Comparison of ENCODE assay signal across 23 cellular contexts in genomic region chr14:87230726-87231125, GRCh38.
A peak's percentile ranks its signal among the peaks of the same experiment; 100 is the strongest.
DNase-seq lines count a peak whose midpoint lies in the region; ATAC-seq and TF ChIP-seq lines count a peak whose summit lies in the region.
"Had no signal": no experiment of that assay in that cellular context is flagged by ENCODE, and none has a peak within 500 bp of the region (broad histone marks: within the 10 kb centered on the region; RNA-seq: fewer than 3 reads in every experiment).

No MANE protein-coding gene starts in this region.

- TF ChIP-seq CTCF in Calu3 (IDR thresholded peaks at IDR 0.05; ENCODE audit: unreplicated experiment) (no peak), endodermal cell (conservative IDR thresholded peaks at IDR 0.05) (no peak)

- H3K27ac ChIP-seq in endodermal cell (ENCODE audit: low read depth, low read length) (no peak overlapping the region), mesenchymal stem cell (ENCODE audit: low read length, poor library complexity, severe bottlenecking) (peak overlapping the region; percentile 64)
- H3K27ac ChIP-seq: 22Rv1; A549; BLaER1 treated with 17β-estradiol and CSF1 and Interleukin-3, amounts not matched to agents 10 nM and 100 nM; C4-2B had no signal

- H3K4me1 ChIP-seq in endodermal cell (ENCODE audit: control insufficient read depth, insufficient read depth, low read length) (no peaks in the 10 kb centered on the region), mesenchymal stem cell (ENCODE audit: control insufficient read depth, insufficient read depth, low read depth, low read length) (peaks cover 5% of the 10 kb centered on the region)
- H3K4me1 ChIP-seq: A549; BLaER1 treated with 17β-estradiol and CSF1 and Interleukin-3, amounts not matched to agents 10 nM and 100 nM; Caco-2 had no signal

- CTCF ChIA-PET in Calu3 (lab: Charles Lee) = no interaction called here

- no peak overlapping the region for H3K4me3 ChIP-seq in endodermal cell (ENCODE audit: low read length)
- H3K4me3 ChIP-seq in mesenchymal stem cell (ENCODE audit: insufficient read depth in 1 of 2, low read depth in 1 of 2, low read length in 2 of 2) = no peak overlapping the region
- H3K4me3 ChIP-seq: A549; BLaER1 treated with 17β-estradiol and CSF1 and Interleukin-3, amounts not matched to agents 10 nM and 100 nM; GM12878 had no signal

- no peaks in the 10 kb centered on the region for H3K79me1 ChIP-seq in mesenchymal stem cell (replicated peaks; ENCODE audit: low read length, poor library complexity, severe bottlenecking)

- DNase-seq in Calu3 (no peak), endodermal cell (peak; percentile 79), mesenchymal stem cell (no peak), medulla oblongata (ENCODE audit: extremely low spot score) (no peak)
- DNase-seq in stimulated activated naive CD4-positive, alpha-beta T cell (lab: John Stamatoyannopoulos, UW) = no peak
- DNase-seq: AML-193; Caco-2; CD4-positive, alpha-beta T cell; CD8-positive, alpha-beta T cell; DMS 273 treated with DMSO at 0.1 percent for 48 hours; DMS153; DMS53; DMS79; DND-41; EL; GDM1 had no signal

- H3K4me3 Mint-ChIP-seq in Calu3 (ENCODE audit: low read depth, unreplicated experiment) (no peak overlapping the region), endodermal cell (no peak overlapping the region)
- H3K4me3 Mint-ChIP-seq: B cell; CD4-positive, alpha-beta T cell; CD8-positive, alpha-beta T cell had no signal

- H3K4ac ChIP-seq in mesenchymal stem cell (ENCODE audit: low read depth in 1 of 2, low read length in 2 of 2) = no peak overlapping the region

- H2AFZ ChIP-seq in mesenchymal stem cell (ENCODE audit: low read depth, low read length) = no peak overlapping the region

- no peak overlapping the region for H2BK120ac ChIP-seq in mesenchymal stem cell (ENCODE audit: low read depth, low read length)

- H3K9ac ChIP-seq in endodermal cell (ENCODE audit: extremely low read depth, low read length, poor library complexity, severe bottlenecking) (no peak overlapping the region), mesenchymal stem cell (ENCODE audit: low read length) (no peak overlapping the region)
- H3K9ac ChIP-seq: BLaER1 treated with 17β-estradiol and CSF1 and Interleukin-3, amounts not matched to agents 10 nM and 100 nM had no signal

- H3K36me3 Mint-ChIP-seq in Calu3 (ENCODE audit: insufficient read depth, unreplicated experiment) (no peaks in the 10 kb centered on the region), endodermal cell (ENCODE audit: low read depth) (peaks cover 91% of the 10 kb centered on the region)
- H3K36me3 Mint-ChIP-seq: CD8-positive, alpha-beta T cell had no signal

- no peak overlapping the region for H4K8ac ChIP-seq in mesenchymal stem cell (ENCODE audit: low read length)

- H2BK15ac ChIP-seq in mesenchymal stem cell (ENCODE audit: low read depth, poor library complexity, severe bottlenecking) = no peak overlapping the region

- H3K27me3 ChIP-seq in endodermal cell (ENCODE audit: control insufficient read depth, insufficient read depth, low read length, poor library complexity, severe bottlenecking) (no peaks in the 10 kb centered on the region), mesenchymal stem cell (ENCODE audit: control insufficient read depth in 1 of 2, insufficient read depth in 1 of 2, low read length in 2 of 2) (no peaks in the 10 kb centered on the region)
- H3K27me3 ChIP-seq: BLaER1 treated with 17β-estradiol and CSF1 and Interleukin-3, amounts not matched to agents 10 nM and 100 nM had no signal

- no peak overlapping the region for H3K18ac ChIP-seq in mesenchymal stem cell (ENCODE audit: low read depth in 1 of 2, low read length in 2 of 2)

- intact Hi-C loops in Calu3 (cut with micrococcal nuclease; ENCODE audit: unreplicated experiment) = no loop called here

- no TSS peak for BruUV-seq in Calu3 (replicated peaks; lab: Mats Ljungman, UMichigan)

- H3K27me3 Mint-ChIP-seq in Calu3 (ENCODE audit: unreplicated experiment) = no peaks in the 10 kb centered on the region
- no peaks in the 10 kb centered on the region for H3K27me3 Mint-ChIP-seq in endodermal cell (ENCODE audit: insufficient read depth)
- H3K27me3 Mint-ChIP-seq: B cell; CD4-positive, alpha-beta T cell had no signal

- peaks cover 2% of the 10 kb centered on the region for H3K9me3 Mint-ChIP-seq in Calu3 (ENCODE audit: low read depth, unreplicated experiment)
- peaks cover 24% of the 10 kb centered on the region for H3K9me3 Mint-ChIP-seq in endodermal cell

- H3K4me1 Mint-ChIP-seq in Calu3 (ENCODE audit: low read depth, unreplicated experiment) = no peaks in the 10 kb centered on the region
- peaks cover 36% of the 10 kb centered on the region for H3K4me1 Mint-ChIP-seq in endodermal cell
- H3K4me1 Mint-ChIP-seq: B cell had no signal

- no peak overlapping the region for H3K4me2 ChIP-seq in mesenchymal stem cell (ENCODE audit: low read length, poor library complexity, severe bottlenecking)
- H3K4me2 ChIP-seq: A549; BLaER1 treated with 17β-estradiol and CSF1 and Interleukin-3, amounts not matched to agents 10 nM and 100 nM had no signal

- no peak overlapping the region for H3K14ac ChIP-seq in mesenchymal stem cell (ENCODE audit: low read length in 2 of 2)

- no peak for ATAC-seq in GM21423 (IDR thresholded peaks at IDR 0.05; ENCODE audit: unreplicated experiment)
- ATAC-seq: A549; CD8-positive, alpha-beta T cell; GM12878 had no signal

- H2AK5ac ChIP-seq in mesenchymal stem cell (ENCODE audit: low read length, severe bottlenecking) = peak overlapping the region; percentile 54

- peak overlapping the region; percentile 6 for H3K27ac Mint-ChIP-seq in Calu3 (ENCODE audit: unreplicated experiment)
- no peak overlapping the region for H3K27ac Mint-ChIP-seq in endodermal cell
- H3K27ac Mint-ChIP-seq: B cell; CD4-positive, alpha-beta T cell; CD8-positive, alpha-beta T cell had no signal

- H3K36me3 ChIP-seq in endodermal cell (ENCODE audit: control insufficient read depth, insufficient read depth, low read length) (peaks cover 81% of the 10 kb centered on the region), mesenchymal stem cell (ENCODE audit: control insufficient read depth in 1 of 2, insufficient read depth in 2 of 2, low read depth in 1 of 2, low read length in 2 of 2) (no peaks in the 10 kb centered on the region)
- H3K36me3 ChIP-seq: BLaER1 treated with 17β-estradiol and CSF1 and Interleukin-3, amounts not matched to agents 10 nM and 100 nM had no signal

- H3K9me3 ChIP-seq in endodermal cell (ENCODE audit: control insufficient read depth, low read length) = peaks cover 29% of the 10 kb centered on the region
- no peaks in the 10 kb centered on the region for H3K9me3 ChIP-seq in mesenchymal stem cell (ENCODE audit: control insufficient read depth, low read length)
- H3K9me3 ChIP-seq: A549 had no signal

- no peak overlapping the region for H3K23ac ChIP-seq in mesenchymal stem cell (ENCODE audit: low read length in 2 of 2)

- no peak overlapping the region for H2BK12ac ChIP-seq in mesenchymal stem cell (ENCODE audit: low read length in 2 of 2)

- peak overlapping the region; percentile 60 for H2BK5ac ChIP-seq in mesenchymal stem cell (ENCODE audit: low read depth, low read length, poor library complexity, severe bottlenecking)

- H4K91ac ChIP-seq in mesenchymal stem cell (ENCODE audit: low read length) = no peak overlapping the region
